Comparison of ENCODE assay signal across 2 cellular contexts in the genomic region with DNA sequence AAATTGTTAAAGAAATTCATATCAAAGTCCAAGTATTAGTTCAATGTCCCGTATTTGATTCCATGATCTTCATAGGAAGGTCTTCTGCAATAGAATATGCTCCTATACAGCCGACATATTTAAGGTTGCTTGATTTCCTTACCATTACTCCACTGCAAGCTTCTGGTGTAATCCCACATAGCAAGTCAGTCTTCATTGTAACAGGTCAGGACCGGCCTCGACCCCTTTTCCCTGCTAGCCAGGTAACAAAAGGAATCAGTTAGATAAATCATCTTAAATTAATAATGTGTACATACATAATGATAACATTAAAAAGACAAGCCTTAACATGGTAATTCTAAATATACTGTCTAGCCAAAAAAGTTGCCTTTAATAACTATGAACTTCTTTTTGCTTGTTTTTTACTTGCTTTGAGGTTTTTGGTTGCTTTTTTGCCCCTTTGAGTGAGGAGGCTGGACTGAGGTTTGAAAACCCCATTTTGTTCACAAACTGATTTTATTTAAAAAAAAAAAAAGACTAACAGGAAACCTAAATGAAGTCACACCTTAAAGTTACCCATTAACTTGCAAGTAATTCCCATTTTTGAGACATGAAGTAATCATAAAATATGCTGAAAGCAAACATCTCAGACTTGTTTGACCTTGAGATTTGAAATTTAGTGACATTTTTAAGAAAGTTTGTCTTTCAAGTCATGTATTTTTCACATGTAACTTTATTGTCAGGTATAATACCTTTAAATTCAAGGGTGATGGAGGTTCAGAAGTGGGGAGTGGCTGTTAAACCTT.
TF ChIP-seq lines count a peak whose summit lies in the region.

No MANE protein-coding gene starts in this region.

TF ChIP-seq in A549, 52 proteins besides CTCF, POLR2A, EP300 and RAD21 (continued from another document):
- no peak for TF ChIP-seq KDM5A (IDR thresholded peaks at IDR 0.05)
- no peak for TF ChIP-seq NFE2L2 (conservative IDR thresholded peaks at IDR 0.05; ENCODE audit: low read length)
- no peak for TF ChIP-seq BHLHE40 (IDR thresholded peaks at IDR 0.05; ENCODE audit: low read depth, low read length)
- no peak for TF ChIP-seq HDAC2 (IDR thresholded peaks at IDR 0.05)
- no peak for TF ChIP-seq PHF8 (IDR thresholded peaks at IDR 0.05; ENCODE audit: borderline replicate concordance, low read depth)
- TF ChIP-seq CBX2 (IDR thresholded peaks at IDR 0.05; ENCODE audit: borderline replicate concordance, low read depth), result no peak
- TF ChIP-seq GATA3 (IDR thresholded peaks at IDR 0.05; ENCODE audit: borderline replicate concordance), result no peak
- no peak for TF ChIP-seq NR3C1 (IDR thresholded peaks at IDR 0.05)
- TF ChIP-seq POLR2AphosphoS2 (conservative IDR thresholded peaks at IDR 0.05; ENCODE audit: low read length), result no peak
- TF ChIP-seq, protein P1, sequence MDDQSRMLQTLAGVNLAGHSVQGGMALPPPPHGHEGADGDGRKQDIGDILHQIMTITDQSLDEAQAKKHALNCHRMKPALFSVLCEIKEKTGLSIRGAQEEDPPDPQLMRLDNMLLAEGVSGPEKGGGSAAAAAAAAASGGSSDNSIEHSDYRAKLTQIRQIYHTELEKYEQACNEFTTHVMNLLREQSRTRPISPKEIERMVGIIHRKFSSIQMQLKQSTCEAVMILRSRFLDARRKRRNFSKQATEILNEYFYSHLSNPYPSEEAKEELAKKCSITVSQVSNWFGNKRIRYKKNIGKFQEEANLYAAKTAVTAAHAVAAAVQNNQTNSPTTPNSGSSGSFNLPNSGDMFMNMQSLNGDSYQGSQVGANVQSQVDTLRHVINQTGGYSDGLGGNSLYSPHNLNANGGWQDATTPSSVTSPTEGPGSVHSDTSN (IDR thresholded peaks at IDR 0.05), result no peak

TF ChIP-seq in WTC11, 78 proteins besides CTCF, POLR2A, EP300 and RAD21 (continued from another document):
- TF ChIP-seq, protein P2, sequence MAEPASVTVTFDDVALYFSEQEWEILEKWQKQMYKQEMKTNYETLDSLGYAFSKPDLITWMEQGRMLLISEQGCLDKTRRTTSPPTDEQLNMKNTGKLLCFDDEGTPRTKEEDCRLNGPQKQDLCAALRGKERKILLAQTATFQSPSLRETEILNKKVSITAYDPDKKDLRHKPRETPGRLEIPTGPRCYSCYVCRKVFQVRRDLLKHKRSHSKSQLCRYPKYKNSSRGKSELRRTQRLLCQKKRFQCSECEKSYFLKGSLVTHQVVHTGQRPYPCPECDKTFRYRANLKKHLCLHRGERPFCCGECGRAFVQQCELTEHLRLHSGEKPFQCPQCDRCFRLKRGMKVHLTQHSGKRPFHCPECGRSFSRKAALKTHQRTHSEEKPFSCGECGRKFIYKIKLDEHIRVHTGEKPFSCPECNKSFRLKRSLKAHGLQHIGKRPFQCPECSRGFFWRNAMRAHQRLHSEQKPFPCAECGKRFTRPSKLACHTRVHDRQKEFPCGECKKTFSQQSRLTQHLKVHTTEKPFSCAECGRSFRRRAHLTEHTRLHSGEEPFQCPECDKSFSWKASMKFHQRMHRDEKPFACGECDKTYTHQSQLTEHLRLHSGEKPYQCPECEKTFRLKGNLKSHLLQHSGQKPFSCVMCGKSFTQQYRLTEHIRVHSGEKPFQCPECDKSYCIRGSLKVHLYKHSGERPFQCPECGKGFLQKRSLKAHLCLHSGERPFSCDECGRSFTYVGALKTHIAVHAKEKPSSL (CRISPR knock-in tag; conservative IDR thresholded peaks at IDR 0.05), result 0 out of 2 replicates have a peak, but pooled peaks have one; percentile 2
- TF ChIP-seq, protein P3, sequence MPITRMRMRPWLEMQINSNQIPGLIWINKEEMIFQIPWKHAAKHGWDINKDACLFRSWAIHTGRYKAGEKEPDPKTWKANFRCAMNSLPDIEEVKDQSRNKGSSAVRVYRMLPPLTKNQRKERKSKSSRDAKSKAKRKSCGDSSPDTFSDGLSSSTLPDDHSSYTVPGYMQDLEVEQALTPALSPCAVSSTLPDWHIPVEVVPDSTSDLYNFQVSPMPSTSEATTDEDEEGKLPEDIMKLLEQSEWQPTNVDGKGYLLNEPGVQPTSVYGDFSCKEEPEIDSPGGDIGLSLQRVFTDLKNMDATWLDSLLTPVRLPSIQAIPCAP (CRISPR knock-in tag; IDR thresholded peaks at IDR 0.05), result no peak
- peak; percentile 60; the same call in 1 of the 2 replicates for TF ChIP-seq EMX1 (CRISPR knock-in tag; IDR thresholded peaks at IDR 0.05)
- TF ChIP-seq, protein P4, sequence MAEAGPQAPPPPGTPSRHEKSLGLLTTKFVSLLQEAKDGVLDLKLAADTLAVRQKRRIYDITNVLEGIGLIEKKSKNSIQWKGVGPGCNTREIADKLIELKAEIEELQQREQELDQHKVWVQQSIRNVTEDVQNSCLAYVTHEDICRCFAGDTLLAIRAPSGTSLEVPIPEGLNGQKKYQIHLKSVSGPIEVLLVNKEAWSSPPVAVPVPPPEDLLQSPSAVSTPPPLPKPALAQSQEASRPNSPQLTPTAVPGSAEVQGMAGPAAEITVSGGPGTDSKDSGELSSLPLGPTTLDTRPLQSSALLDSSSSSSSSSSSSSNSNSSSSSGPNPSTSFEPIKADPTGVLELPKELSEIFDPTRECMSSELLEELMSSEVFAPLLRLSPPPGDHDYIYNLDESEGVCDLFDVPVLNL (CRISPR knock-in tag; IDR thresholded peaks at IDR 0.05; ENCODE audit: borderline replicate concordance, low read depth), result no peak
- TF ChIP-seq, protein P5, sequence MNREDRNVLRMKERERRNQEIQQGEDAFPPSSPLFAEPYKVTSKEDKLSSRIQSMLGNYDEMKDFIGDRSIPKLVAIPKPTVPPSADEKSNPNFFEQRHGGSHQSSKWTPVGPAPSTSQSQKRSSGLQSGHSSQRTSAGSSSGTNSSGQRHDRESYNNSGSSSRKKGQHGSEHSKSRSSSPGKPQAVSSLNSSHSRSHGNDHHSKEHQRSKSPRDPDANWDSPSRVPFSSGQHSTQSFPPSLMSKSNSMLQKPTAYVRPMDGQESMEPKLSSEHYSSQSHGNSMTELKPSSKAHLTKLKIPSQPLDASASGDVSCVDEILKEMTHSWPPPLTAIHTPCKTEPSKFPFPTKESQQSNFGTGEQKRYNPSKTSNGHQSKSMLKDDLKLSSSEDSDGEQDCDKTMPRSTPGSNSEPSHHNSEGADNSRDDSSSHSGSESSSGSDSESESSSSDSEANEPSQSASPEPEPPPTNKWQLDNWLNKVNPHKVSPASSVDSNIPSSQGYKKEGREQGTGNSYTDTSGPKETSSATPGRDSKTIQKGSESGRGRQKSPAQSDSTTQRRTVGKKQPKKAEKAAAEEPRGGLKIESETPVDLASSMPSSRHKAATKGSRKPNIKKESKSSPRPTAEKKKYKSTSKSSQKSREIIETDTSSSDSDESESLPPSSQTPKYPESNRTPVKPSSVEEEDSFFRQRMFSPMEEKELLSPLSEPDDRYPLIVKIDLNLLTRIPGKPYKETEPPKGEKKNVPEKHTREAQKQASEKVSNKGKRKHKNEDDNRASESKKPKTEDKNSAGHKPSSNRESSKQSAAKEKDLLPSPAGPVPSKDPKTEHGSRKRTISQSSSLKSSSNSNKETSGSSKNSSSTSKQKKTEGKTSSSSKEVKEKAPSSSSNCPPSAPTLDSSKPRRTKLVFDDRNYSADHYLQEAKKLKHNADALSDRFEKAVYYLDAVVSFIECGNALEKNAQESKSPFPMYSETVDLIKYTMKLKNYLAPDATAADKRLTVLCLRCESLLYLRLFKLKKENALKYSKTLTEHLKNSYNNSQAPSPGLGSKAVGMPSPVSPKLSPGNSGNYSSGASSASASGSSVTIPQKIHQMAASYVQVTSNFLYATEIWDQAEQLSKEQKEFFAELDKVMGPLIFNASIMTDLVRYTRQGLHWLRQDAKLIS (CRISPR knock-in tag; IDR thresholded peaks at IDR 0.05; ENCODE audit: borderline replicate concordance), result no peak
- TF ChIP-seq, protein P6, sequence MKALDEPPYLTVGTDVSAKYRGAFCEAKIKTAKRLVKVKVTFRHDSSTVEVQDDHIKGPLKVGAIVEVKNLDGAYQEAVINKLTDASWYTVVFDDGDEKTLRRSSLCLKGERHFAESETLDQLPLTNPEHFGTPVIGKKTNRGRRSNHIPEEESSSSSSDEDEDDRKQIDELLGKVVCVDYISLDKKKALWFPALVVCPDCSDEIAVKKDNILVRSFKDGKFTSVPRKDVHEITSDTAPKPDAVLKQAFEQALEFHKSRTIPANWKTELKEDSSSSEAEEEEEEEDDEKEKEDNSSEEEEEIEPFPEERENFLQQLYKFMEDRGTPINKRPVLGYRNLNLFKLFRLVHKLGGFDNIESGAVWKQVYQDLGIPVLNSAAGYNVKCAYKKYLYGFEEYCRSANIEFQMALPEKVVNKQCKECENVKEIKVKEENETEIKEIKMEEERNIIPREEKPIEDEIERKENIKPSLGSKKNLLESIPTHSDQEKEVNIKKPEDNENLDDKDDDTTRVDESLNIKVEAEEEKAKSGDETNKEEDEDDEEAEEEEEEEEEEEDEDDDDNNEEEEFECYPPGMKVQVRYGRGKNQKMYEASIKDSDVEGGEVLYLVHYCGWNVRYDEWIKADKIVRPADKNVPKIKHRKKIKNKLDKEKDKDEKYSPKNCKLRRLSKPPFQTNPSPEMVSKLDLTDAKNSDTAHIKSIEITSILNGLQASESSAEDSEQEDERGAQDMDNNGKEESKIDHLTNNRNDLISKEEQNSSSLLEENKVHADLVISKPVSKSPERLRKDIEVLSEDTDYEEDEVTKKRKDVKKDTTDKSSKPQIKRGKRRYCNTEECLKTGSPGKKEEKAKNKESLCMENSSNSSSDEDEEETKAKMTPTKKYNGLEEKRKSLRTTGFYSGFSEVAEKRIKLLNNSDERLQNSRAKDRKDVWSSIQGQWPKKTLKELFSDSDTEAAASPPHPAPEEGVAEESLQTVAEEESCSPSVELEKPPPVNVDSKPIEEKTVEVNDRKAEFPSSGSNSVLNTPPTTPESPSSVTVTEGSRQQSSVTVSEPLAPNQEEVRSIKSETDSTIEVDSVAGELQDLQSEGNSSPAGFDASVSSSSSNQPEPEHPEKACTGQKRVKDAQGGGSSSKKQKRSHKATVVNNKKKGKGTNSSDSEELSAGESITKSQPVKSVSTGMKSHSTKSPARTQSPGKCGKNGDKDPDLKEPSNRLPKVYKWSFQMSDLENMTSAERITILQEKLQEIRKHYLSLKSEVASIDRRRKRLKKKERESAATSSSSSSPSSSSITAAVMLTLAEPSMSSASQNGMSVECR (CRISPR knock-in tag; IDR thresholded peaks at IDR 0.05; ENCODE audit: borderline replicate concordance), result no peak
- TF ChIP-seq, protein P7, sequence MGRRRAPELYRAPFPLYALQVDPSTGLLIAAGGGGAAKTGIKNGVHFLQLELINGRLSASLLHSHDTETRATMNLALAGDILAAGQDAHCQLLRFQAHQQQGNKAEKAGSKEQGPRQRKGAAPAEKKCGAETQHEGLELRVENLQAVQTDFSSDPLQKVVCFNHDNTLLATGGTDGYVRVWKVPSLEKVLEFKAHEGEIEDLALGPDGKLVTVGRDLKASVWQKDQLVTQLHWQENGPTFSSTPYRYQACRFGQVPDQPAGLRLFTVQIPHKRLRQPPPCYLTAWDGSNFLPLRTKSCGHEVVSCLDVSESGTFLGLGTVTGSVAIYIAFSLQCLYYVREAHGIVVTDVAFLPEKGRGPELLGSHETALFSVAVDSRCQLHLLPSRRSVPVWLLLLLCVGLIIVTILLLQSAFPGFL (CRISPR knock-in tag; IDR thresholded peaks at IDR 0.05; ENCODE audit: borderline replicate concordance), result no peak
